8 cellular contexts compared by ENCODE assay signal in genomic region chr5:141508808-141509611, GRCh38. TPM values are rescaled to one million over a fixed set of nuclear protein-coding genes. Genes with fewer than 3 reads are reported as not detected.
DNase-seq lines count a peak whose midpoint lies in the region; ATAC-seq and TF ChIP-seq lines count a peak whose summit lies in the region.

No MANE protein-coding gene starts in this region.

- H3K36me3 Mint-ChIP-seq in type B pancreatic cell, result peaks cover 16% of the 10 kb centered on the region
- H3K36me3 Mint-ChIP-seq in T-helper 2 cell treated with Interferon-gamma antibody and Interleukin-4, amounts not matched to agents 5 μg/mL and 100 μg/mL, for 36 hours (ENCODE audit: low read depth), result peaks cover 7% of the 10 kb centered on the region

- H3K36me3 ChIP-seq in right lobe of liver, result no peaks in the 10 kb centered on the region

- H3K27me3 Mint-ChIP-seq in type B pancreatic cell, result no peaks in the 10 kb centered on the region
- H3K27me3 Mint-ChIP-seq in T-helper 2 cell treated with Interferon-gamma antibody and Interleukin-4, amounts not matched to agents 5 μg/mL and 100 μg/mL, for 36 hours (ENCODE audit: low read depth), result no peaks in the 10 kb centered on the region

- 83% methylated on average over 2 of the region's 23 CpGs for WGBS in right lobe of liver (ENCODE audit: insufficient coverage, low coverage, low lambda C conversion rate, missing lambda C conversion rate)

- TF ChIP-seq CTCF in right lobe of liver (IDR thresholded peaks at IDR 0.05), result no peak
- no peak for TF ChIP-seq CTCF in type B pancreatic cell (conservative IDR thresholded peaks at IDR 0.05)

- peak overlapping the region; percentile 57 for H3K27ac Mint-ChIP-seq in type B pancreatic cell
- H3K27ac Mint-ChIP-seq in T-helper 2 cell treated with Interferon-gamma antibody and Interleukin-4, amounts not matched to agents 5 μg/mL and 100 μg/mL, for 36 hours, result no peak overlapping the region

- no peaks in the 10 kb centered on the region for H3K27me3 ChIP-seq in right lobe of liver

- peak overlapping the region; percentile 10 to 68 (median 47) for H3K27ac ChIP-seq in right lobe of liver

- DNase-seq in NCI-H1417 (lab: John Stamatoyannopoulos, UW), result peak; percentile 14 to 47 (median 35)
- DNase-seq in NCI-H1417 treated with DMSO at 0.1 percent for 48 hours (lab: John Stamatoyannopoulos, UW), result no peak
- peak; percentile 33 for DNase-seq in NCI-H446 treated with DMSO at 0.1 percent for 48 hours (lab: John Stamatoyannopoulos, UW)
- peak; percentile 55 for DNase-seq in cerebellum (ENCODE audit: low spot score)
- DNase-seq in right lobe of liver, result no peak
- DNase-seq in type B pancreatic cell (ENCODE audit: extremely low spot score, unreplicated experiment), result no peak
- no peak for DNase-seq in T-helper 2 cell treated with Interferon-gamma antibody and Interleukin-4, amounts not matched to agents 5 μg/mL and 100 μg/mL, for 36 hours (ENCODE audit: low spot score)

- intact Hi-C loops in right lobe of liver (cut with DNase I), result no loop called here

- no peak overlapping the region for H3K4me3 ChIP-seq in right lobe of liver

- no peaks in the 10 kb centered on the region for H3K9me3 ChIP-seq in right lobe of liver

- peak overlapping the region; percentile 82 for H3K4me3 Mint-ChIP-seq in type B pancreatic cell
- no peak overlapping the region for H3K4me3 Mint-ChIP-seq in T-helper 2 cell treated with Interferon-gamma antibody and Interleukin-4, amounts not matched to agents 5 μg/mL and 100 μg/mL, for 36 hours

- TF ChIP-seq POLR2A in right lobe of liver (IDR thresholded peaks at IDR 0.05), result no peak

- ATAC-seq in right lobe of liver (peak in 1 of 4 donors; percentile 29), GM18909 (IDR thresholded peaks at IDR 0.05; ENCODE audit: poor library complexity, unreplicated experiment) (no peak)

- H3K4me1 ChIP-seq in right lobe of liver, result peaks cover 0 to 11% (median 0%) of the 10 kb centered on the region in 4 donors

- H3K9me3 Mint-ChIP-seq in type B pancreatic cell, result no peaks in the 10 kb centered on the region
- no peaks in the 10 kb centered on the region for H3K9me3 Mint-ChIP-seq in T-helper 2 cell treated with Interferon-gamma antibody and Interleukin-4, amounts not matched to agents 5 μg/mL and 100 μg/mL, for 36 hours

- H3K4me1 Mint-ChIP-seq in type B pancreatic cell (ENCODE audit: unreplicated experiment), result peaks cover 54% of the 10 kb centered on the region
- peaks cover 18% of the 10 kb centered on the region for H3K4me1 Mint-ChIP-seq in T-helper 2 cell treated with Interferon-gamma antibody and Interleukin-4, amounts not matched to agents 5 μg/mL and 100 μg/mL, for 36 hours (ENCODE audit: low read depth)

RNA-seq across cellular contexts. Expression of gene PCDHGC5, which starts 20.1 kb away (rescaled TPM):
- total RNA-seq in cerebellum (16.4 TPM), right lobe of liver (under 1 TPM; 0.24 to 0.37 (median 0.32) TPM), type B pancreatic cell (ENCODE audit: low replicate concordance) (0.45 and 1.9 TPM in 2 replicates)

RNA-seq across cellular contexts. Expression of gene PCDHGC4, which starts 24.2 kb away (rescaled TPM):
- 63.2 TPM for total RNA-seq in cerebellum
- 10 to 100 TPM in 1 of 6 experiments, under 1 TPM in 5; 0.20 to 10.7 (median 0.34) TPM for total RNA-seq in right lobe of liver
- total RNA-seq in type B pancreatic cell (ENCODE audit: low replicate concordance), result 0.38 and 4.0 TPM in 2 replicates

RNA-seq across cellular contexts. Expression of gene PCDHGC3, which starts 33.2 kb away (rescaled TPM):
- total RNA-seq in cerebellum, result 72.8 TPM
- 10 to 100 TPM in 1 of 6 experiments, 1 to 10 TPM in 5; 6.1 to 10.6 (median 7.6) TPM for total RNA-seq in right lobe of liver
- total RNA-seq in type B pancreatic cell (ENCODE audit: low replicate concordance), result 11.0 and 60.3 TPM in 2 replicates

Comparison
In these comparisons a context has a peak if more than half of its experiments do, and no peak if none do; other contexts are left out.
1. DNase-seq: peak in NCI-H1417 (3 of 3), NCI-H446 treated with DMSO at 0.1 percent for 48 hours (single experiment) and cerebellum (single experiment); none in NCI-H1417 treated with DMSO at 0.1 percent for 48 hours (single experiment), right lobe of liver (0 of 3), type B pancreatic cell (single experiment) and T-helper 2 cell treated with Interferon-gamma antibody and Interleukin-4, amounts not matched to agents 5 μg/mL and 100 μg/mL, for 36 hours (single experiment).